In the genomic region with DNA sequence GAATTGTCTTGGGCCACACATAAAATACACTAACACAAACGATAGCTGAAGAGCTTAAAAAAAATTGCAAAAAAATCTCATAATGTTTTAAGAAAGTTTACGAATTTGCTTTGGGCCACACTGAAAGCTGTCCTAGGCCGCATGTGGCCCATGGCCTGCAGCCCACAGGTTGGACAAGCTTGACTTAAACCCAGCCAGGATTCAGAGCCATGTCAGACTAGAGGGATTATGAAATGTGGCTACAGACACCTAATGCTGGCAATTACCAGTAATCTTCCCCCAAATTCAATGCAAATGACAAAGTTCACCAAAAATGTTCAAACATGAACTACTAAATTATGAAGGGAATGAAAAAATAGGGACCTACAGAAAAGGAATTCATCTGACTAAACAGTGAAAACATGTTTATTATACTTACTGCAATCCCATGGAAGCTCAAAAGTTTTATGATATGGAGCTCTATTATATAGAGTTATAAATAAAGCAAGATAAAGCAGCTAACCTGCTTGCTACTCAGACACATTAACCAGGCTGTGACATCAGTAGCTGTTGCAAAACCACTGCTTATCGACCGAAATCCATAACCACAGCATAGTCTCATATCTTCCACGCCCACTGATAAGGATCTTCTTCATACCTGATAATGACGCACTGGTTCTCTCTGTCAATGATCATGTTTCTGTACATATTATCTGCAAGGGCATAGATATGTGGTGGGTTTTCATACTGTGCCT, we compare ENCODE assay signal across 15 cellular contexts. TPM values are rescaled to one million over a fixed set of nuclear protein-coding genes. Genes with fewer than 3 reads are reported as not detected.
DNase-seq lines count a peak whose midpoint lies in the region; ATAC-seq and TF ChIP-seq lines count a peak whose summit lies in the region.
"Had no signal": no experiment of that assay in that cellular context is flagged by ENCODE, and none has a peak within 500 bp of the region (broad histone marks: within the 10 kb centered on the region; RNA-seq: fewer than 3 reads in every experiment).

No MANE protein-coding gene starts in this region.

- H3K4me3 Mint-ChIP-seq in Caco-2 (ENCODE audit: unreplicated experiment) = peak overlapping the region; percentile 61
- no peak overlapping the region for H3K4me3 Mint-ChIP-seq in activated CD4-positive, alpha-beta T cell treated with anti-CD3 and anti-CD28 coated beads, Interleukin-2, amount 10 ng/mL, durations not matched to agents 7 days and 5 days
- H3K4me3 Mint-ChIP-seq: natural killer cell treated with Interleukin-12 subunit alpha and Interleukin-12 subunit beta and Interleukin-15 and Interleukin-18, amount 100 ng/mL, for 72 hours; type B pancreatic cell had no signal

- TF ChIP-seq EP300 in tibial nerve (IDR thresholded peaks at IDR 0.05) = no peak

- 89 to 90% methylated on average over 7 of the region's 7 CpGs for WGBS in tibial nerve, 2 donors

- DNase-seq in Caco-2 (peak; percentile 86 to 90), left lung (no peak), tibial nerve (ENCODE audit: low spot score in 2 of 2) (no peak), DMS79 treated with DMSO at 0.1 percent for 48 hours (lab: John Stamatoyannopoulos, UW) (no peak), H4 (ENCODE audit: low spot score) (no peak)
- DNase-seq in activated CD4-positive, alpha-beta T cell treated with anti-CD3 and anti-CD28 coated beads, Interleukin-2, amount 10 ng/mL, durations not matched to agents 7 days and 5 days = peak; percentile 67
- DNase-seq: COR-L47, GM23248, NCI-H2029 had no signal

- H3K4me3 ChIP-seq in Caco-2 (ENCODE audit: low read depth, low read length) (no peak overlapping the region), left lung (no peak overlapping the region), tibial nerve (no peak overlapping the region)
- H3K4me3 ChIP-seq: GM23248 had no signal

- H3K36me3 Mint-ChIP-seq in Caco-2 (ENCODE audit: insufficient read depth, unreplicated experiment) = peaks cover 68% of the 10 kb centered on the region
- H3K36me3 Mint-ChIP-seq in activated CD4-positive, alpha-beta T cell treated with anti-CD3 and anti-CD28 coated beads, Interleukin-2, amount 10 ng/mL, durations not matched to agents 7 days and 5 days (ENCODE audit: low read depth) = peaks cover 3% of the 10 kb centered on the region
- H3K36me3 Mint-ChIP-seq: natural killer cell treated with Interleukin-12 subunit alpha and Interleukin-12 subunit beta and Interleukin-15 and Interleukin-18, amount 100 ng/mL, for 72 hours had no signal

- CTCF ChIA-PET in Caco-2 (lab: Charles Lee) = no interaction called here
- CTCF ChIA-PET in activated CD4-positive, alpha-beta T cell treated with anti-CD3 and anti-CD28 coated beads, Interleukin-2, amount 10 ng/mL, durations not matched to agents 7 days and 5 days (lab: Charles Lee) = interaction anchor here (0.8 to 1.5 kb wide), 4 partner anchors 11 to 241 kb away, joined by 3 to 4 read pairs (median 4); no protein-coding TSS in a partner anchor

- TF ChIP-seq CTCF in Caco-2 (IDR thresholded peaks at IDR 0.05; ENCODE audit: insufficient read depth in 1 of 2, low read depth in 1 of 2, low read length in 1 of 2, severe bottlenecking in 1 of 2, unreplicated experiment in 1 of 2) (no peak), left lung (IDR thresholded peaks at IDR 0.05) (no peak), tibial nerve (IDR thresholded peaks at IDR 0.05) (no peak)

- POLR2A ChIA-PET in Caco-2 (lab: Charles Lee) = interaction anchor here (1.1 kb wide), 2 partner anchors 117 to 125 kb away, joined by 5 to 12 read pairs; partner anchors contain the start of gene MYO1E
- POLR2A ChIA-PET in activated CD4-positive, alpha-beta T cell treated with anti-CD3 and anti-CD28 coated beads, Interleukin-2, amount 10 ng/mL, durations not matched to agents 7 days and 5 days (lab: Charles Lee) = no interaction called here

- TSS peak; percentile 65 for BruUV-seq in Caco-2 (replicated peaks; lab: Mats Ljungman, UMichigan)

- intact Hi-C loops in Caco-2 (cut with micrococcal nuclease; ENCODE audit: unreplicated experiment) (loop anchor here (1.0 to 5.0 kb wide), 4 partner anchors 10 to 117 kb away; partner anchors contain the start of gene MYO1E), left lung (cut with DNase I) (no loop called here)

- H3K36me3 ChIP-seq in Caco-2 (ENCODE audit: control insufficient read depth, insufficient read depth, low read length) (no peaks in the 10 kb centered on the region; the same call in 1 of the 2 replicates), left lung (peaks cover 0 to 7% of the 10 kb centered on the region in 2 donors), tibial nerve (peaks cover 0 to 34% (median 0%) of the 10 kb centered on the region in 3 donors)

- H3K4me1 ChIP-seq in Caco-2 (peaks cover 52% of the 10 kb centered on the region), left lung (no peaks in the 10 kb centered on the region), tibial nerve (peaks cover 0 to 17% (median 5%) of the 10 kb centered on the region in 4 donors)

- no peaks in the 10 kb centered on the region for H3K9me3 Mint-ChIP-seq in Caco-2 (ENCODE audit: unreplicated experiment)
- H3K9me3 Mint-ChIP-seq in activated CD4-positive, alpha-beta T cell treated with anti-CD3 and anti-CD28 coated beads, Interleukin-2, amount 10 ng/mL, durations not matched to agents 7 days and 5 days = no peaks in the 10 kb centered on the region
- H3K9me3 Mint-ChIP-seq: natural killer cell treated with Interleukin-12 subunit alpha and Interleukin-12 subunit beta and Interleukin-15 and Interleukin-18, amount 100 ng/mL, for 72 hours; type B pancreatic cell had no signal

- H3K27me3 Mint-ChIP-seq in Caco-2 (ENCODE audit: insufficient read depth, unreplicated experiment) = no peaks in the 10 kb centered on the region
- peaks cover 12% of the 10 kb centered on the region for H3K27me3 Mint-ChIP-seq in activated CD4-positive, alpha-beta T cell treated with anti-CD3 and anti-CD28 coated beads, Interleukin-2, amount 10 ng/mL, durations not matched to agents 7 days and 5 days
- H3K27me3 Mint-ChIP-seq: natural killer cell treated with Interleukin-12 subunit alpha and Interleukin-12 subunit beta and Interleukin-15 and Interleukin-18, amount 100 ng/mL, for 72 hours; type B pancreatic cell had no signal

- peak overlapping the region; percentile 95 for H3K27ac Mint-ChIP-seq in Caco-2 (ENCODE audit: unreplicated experiment)
- H3K27ac Mint-ChIP-seq in activated CD4-positive, alpha-beta T cell treated with anti-CD3 and anti-CD28 coated beads, Interleukin-2, amount 10 ng/mL, durations not matched to agents 7 days and 5 days = peak overlapping the region; percentile 68

- peaks cover 42% of the 10 kb centered on the region for H3K4me1 Mint-ChIP-seq in Caco-2 (ENCODE audit: low read depth, unreplicated experiment)
- peaks cover 33% of the 10 kb centered on the region for H3K4me1 Mint-ChIP-seq in activated CD4-positive, alpha-beta T cell treated with anti-CD3 and anti-CD28 coated beads, Interleukin-2, amount 10 ng/mL, durations not matched to agents 7 days and 5 days

- H3K9me3 ChIP-seq in Caco-2 = no peaks in the 10 kb centered on the region
- H3K9me3 ChIP-seq in left lung = no peaks in the 10 kb centered on the region
- H3K9me3 ChIP-seq in tibial nerve = no peaks in the 10 kb centered on the region

- ATAC-seq in HG02938 (IDR thresholded peaks at IDR 0.05; ENCODE audit: unreplicated experiment) (peak; percentile 46), left lung (peak; percentile 58), esophagus mucosa (no peak)

- no peaks in the 10 kb centered on the region for H3K27me3 ChIP-seq in Caco-2 (replicated peaks; ENCODE audit: control insufficient read depth, insufficient read depth, low read length)
- H3K27me3 ChIP-seq in left lung = no peaks in the 10 kb centered on the region
- H3K27me3 ChIP-seq in tibial nerve = no peaks in the 10 kb centered on the region

- H3K27ac ChIP-seq in left lung (no peak overlapping the region), tibial nerve (no peak overlapping the region)
- H3K27ac ChIP-seq: GM23248 had no signal

- TF ChIP-seq POLR2A in tibial nerve (IDR thresholded peaks at IDR 0.05) = no peak

RNA-seq across cellular contexts. Expression of gene LDHAL6B, which starts 49.2 kb away (rescaled TPM):
- total RNA-seq in Caco-2 (2022) = not detected in 2 replicates
- not detected for total RNA-seq in activated CD4-positive, alpha-beta T cell treated with anti-CD3 and anti-CD28 coated beads, Interleukin-2, amount 10 ng/mL, durations not matched to agents 7 days and 5 days
- not detected for total RNA-seq in left lung
- total RNA-seq in tibial nerve = not detected
- not detected in 2 replicates for total RNA-seq in H4 (2014; rRNA removed; shearing (Covaris generic))
- not detected for total RNA-seq in esophagus mucosa
- total RNA-seq: dermis microvascular lymphatic vessel endothelial cell; GM23248; natural killer cell treated with Interleukin-12 subunit alpha and Interleukin-12 subunit beta and Interleukin-15 and Interleukin-18, amount 100 ng/mL, for 72 hours; SK-MEL-5 had no signal

Comparison
In these comparisons a context has a peak if more than half of its experiments do, and no peak if none do; other contexts are left out.
1. DNase-seq: peak in Caco-2 (2 of 2) and activated CD4-positive, alpha-beta T cell treated with anti-CD3 and anti-CD28 coated beads, Interleukin-2, amount 10 ng/mL, durations not matched to agents 7 days and 5 days (single experiment); none in left lung (0 of 2), tibial nerve (0 of 2), DMS79 treated with DMSO at 0.1 percent for 48 hours (single experiment) and H4 (single experiment).